ENCODE assay signal across 10 cellular contexts in genomic region chr6:87182321-87182720, GRCh38. TPM values are rescaled to one million over a fixed set of nuclear protein-coding genes. Genes with fewer than 3 reads are reported as not detected.
A peak's percentile ranks its signal among the peaks of the same experiment; 100 is the strongest.
DNase-seq lines count a peak whose midpoint lies in the region; ATAC-seq and TF ChIP-seq lines count a peak whose summit lies in the region.
"Had no signal": no experiment of that assay in that cellular context is flagged by ENCODE, and none has a peak within 500 bp of the region (broad histone marks: within the 10 kb centered on the region; RNA-seq: fewer than 3 reads in every experiment).

No MANE protein-coding gene starts in this region.

- H3K9ac ChIP-seq in colonic mucosa (ENCODE audit: low read depth in 2 of 2, low read length in 2 of 2), result no peak overlapping the region

- ATAC-seq in activated T-cell treated with anti-CD3 and anti-CD28 coated beads, Interleukin-2, amount 50 U/mL, for 4 hours, result peak; percentile 67 to 83
- ATAC-seq in GM21529 (IDR thresholded peaks at IDR 0.05; ENCODE audit: unreplicated experiment), result peak; percentile 82
- ATAC-seq in HG03280 (IDR thresholded peaks at IDR 0.05; ENCODE audit: unreplicated experiment), result peak; percentile 45

- H3K9me3 Mint-ChIP-seq in activated T-cell treated with anti-CD3 and anti-CD28 coated beads, Interleukin-2, amount 50 U/mL, for 4 hours, result peaks cover 1% of the 10 kb centered on the region

- no peak for DNase-seq in activated T-cell treated with anti-CD3 and anti-CD28 coated beads, Interleukin-2, amount 50 U/mL, for 4 hours
- DNase-seq in activated T-cell treated with anti-CD3 and anti-CD28 coated beads, Interleukin-2, amount 50 U/mL, for 1 hour, result no peak
- peak; percentile 26 for DNase-seq in putamen (ENCODE audit: low spot score)
- no peak for DNase-seq in NCI-H1694 (lab: John Stamatoyannopoulos, UW)
- no peak for DNase-seq in islet precursor cell
- DNase-seq in colonic mucosa, result no peak
- DNase-seq: foreskin melanocyte had no signal

- peak overlapping the region; percentile 16 for H3K4me3 Mint-ChIP-seq in activated T-cell treated with anti-CD3 and anti-CD28 coated beads, Interleukin-2, amount 50 U/mL, for 4 hours

- no peaks in the 10 kb centered on the region for H3K4me1 ChIP-seq in colonic mucosa

- no peaks in the 10 kb centered on the region for H3K9me3 ChIP-seq in colonic mucosa
- H3K9me3 ChIP-seq: vagina had no signal

- H3K27me3 Mint-ChIP-seq in activated T-cell treated with anti-CD3 and anti-CD28 coated beads, Interleukin-2, amount 50 U/mL, for 4 hours (ENCODE audit: low read depth), result no peaks in the 10 kb centered on the region

- no peak for TF ChIP-seq CTCF in colonic mucosa (IDR thresholded peaks at IDR 0.05)

- H3K4me3 ChIP-seq in colonic mucosa, result no peak overlapping the region
- H3K4me3 ChIP-seq: vagina had no signal

- peaks cover 47% of the 10 kb centered on the region for H3K36me3 Mint-ChIP-seq in activated T-cell treated with anti-CD3 and anti-CD28 coated beads, Interleukin-2, amount 50 U/mL, for 4 hours (ENCODE audit: insufficient read depth)

- H3K27ac ChIP-seq in colonic mucosa, result no peak overlapping the region
- H3K27ac ChIP-seq: vagina had no signal

- no peaks in the 10 kb centered on the region for H3K36me3 ChIP-seq in colonic mucosa

- H3K4me1 Mint-ChIP-seq in activated T-cell treated with anti-CD3 and anti-CD28 coated beads, Interleukin-2, amount 50 U/mL, for 4 hours (ENCODE audit: low read depth), result peaks cover 77% of the 10 kb centered on the region

- intact Hi-C loops in colonic mucosa (cut with DNase I), result no loop called here

- H3K27me3 ChIP-seq in colonic mucosa, result no peaks in the 10 kb centered on the region
- H3K27me3 ChIP-seq: vagina had no signal

RNA-seq across cellular contexts. Expression of gene ZNF292, which starts 27.0 kb away (rescaled TPM):
- 10 to 100 TPM; 26.5 to 46.3 (median 38.2) TPM for total RNA-seq in activated T-cell treated with anti-CD3 and anti-CD28 coated beads, Interleukin-2, amount 50 U/mL, for 4 hours
- total RNA-seq in colonic mucosa, result 10 to 100 TPM; 30.6 to 56.4 TPM
